ENCODE assay signal across 8 cellular contexts in genomic region chr13:109785141-109785891, GRCh38. TPM values are rescaled to one million over a fixed set of nuclear protein-coding genes. Genes with fewer than 3 reads are reported as not detected.
A peak's percentile ranks its signal among the peaks of the same experiment; 100 is the strongest.
DNase-seq lines count a peak whose midpoint lies in the region; ATAC-seq lines count a peak whose summit lies in the region.

No MANE protein-coding gene starts in this region.

- DNase-seq in activated T-cell treated with anti-CD3 and anti-CD28 coated beads for 1 hour (ENCODE audit: low read depth) (peak; percentile 33), activated T-cell treated with anti-CD3 and anti-CD28 coated beads for 4 hours (no peak), NCI-H774 (lab: John Stamatoyannopoulos, UW) (peak; percentile 77), head of caudate nucleus (peak in 37 of 42 donors; percentile 46 to 80 (median 60)), posterior vena cava (ENCODE audit: low spot score) (peak; percentile 85), COLO829 (ENCODE audit: low spot score) (no peak)
- DNase-seq in activated naive CD4-positive, alpha-beta T cell (lab: John Stamatoyannopoulos, UW), result peak in 3 of 4 experiments; percentile 20 to 49 (median 32)

- ATAC-seq in HG03469 (IDR thresholded peaks at IDR 0.05; ENCODE audit: unreplicated experiment), result no peak

- intact Hi-C loops in head of caudate nucleus (cut with DNase I) (loop anchor here (5.0 to 10.0 kb wide), 2 partner anchors 641 to 823 kb away; no protein-coding TSS in a partner anchor), posterior vena cava (cut with DNase I) (loop anchor here (5.0 to 10.0 kb wide), 2 partner anchors 322 to 821 kb away; no protein-coding TSS in a partner anchor)

RNA-seq across cellular contexts. Expression of gene IRS2, which starts 1.1 kb away (rescaled TPM):
- total RNA-seq in posterior vena cava, result 10 to 100 TPM; 15.9 to 25.1 TPM

Comparison
In these comparisons a context has a peak if more than half of its experiments do, and no peak if none do; other contexts are left out.
1. DNase-seq: peak in activated T-cell treated with anti-CD3 and anti-CD28 coated beads for 1 hour (single experiment), NCI-H774 (single experiment), activated naive CD4-positive, alpha-beta T cell (3 of 4), head of caudate nucleus (37 of 42) and posterior vena cava (single experiment); none in activated T-cell treated with anti-CD3 and anti-CD28 coated beads for 4 hours (single experiment) and COLO829 (single experiment).